Comparison of ENCODE assay signal across 14 cellular contexts in genomic region chr15:35667908-35668307, GRCh38.
"Had no signal": no experiment of that assay in that cellular context is flagged by ENCODE, and none has a peak within 500 bp of the region (broad histone marks: within the 10 kb centered on the region; RNA-seq: fewer than 3 reads in every experiment).

No MANE protein-coding gene starts in this region.

- ATAC-seq: activated T-cell treated with anti-CD3 and anti-CD28 coated beads, Interleukin-2, amount 50 U/mL, for 72 hours; stimulated activated naive B cell treated with anti-CD40 and anti-IgM and Interleukin-4, amounts not matched to agents 10 μg/mL and 1 μg/mL and 100 μg/mL, for 72 hours had no signal

- H3K36me3 ChIP-seq: breast epithelium, spleen had no signal

- H3K27ac Mint-ChIP-seq: activated CD4-positive, alpha-beta memory T cell treated with anti-CD3 and anti-CD28 coated beads for 36 hours; activated T-cell treated with anti-CD3 and anti-CD28 coated beads, Interleukin-2, amount 50 U/mL, for 72 hours; naive B cell; stimulated activated naive B cell treated with anti-CD40 and anti-IgM and Interleukin-4, amounts not matched to agents 10 μg/mL and 1 μg/mL and 100 μg/mL, for 72 hours had no signal

- H3K9me3 Mint-ChIP-seq: activated CD4-positive, alpha-beta memory T cell treated with anti-CD3 and anti-CD28 coated beads for 36 hours; stimulated activated naive B cell treated with anti-CD40 and anti-IgM and Interleukin-4, amounts not matched to agents 10 μg/mL and 1 μg/mL and 100 μg/mL, for 72 hours had no signal

- H3K27me3 ChIP-seq: breast epithelium, dorsolateral prefrontal cortex, spleen had no signal

- DNase-seq: activated CD4-positive, alpha-beta memory T cell treated with anti-CD3 and anti-CD28 coated beads for 36 hours; activated naive CD4-positive, alpha-beta T cell; activated T-cell treated with anti-CD3 and anti-CD28 coated beads, Interleukin-2, amount 50 U/mL, for 72 hours; aorta; dorsolateral prefrontal cortex; foreskin melanocyte; kidney; naive B cell; spleen; stimulated activated CD4-positive, alpha-beta T cell treated with anti-CD3 and anti-CD28 coated beads, Interleukin-1b, Interleukin-23, amount 100 ng/mL, for 48 hours; stimulated activated naive B cell treated with anti-CD40 and anti-IgM and Interleukin-4, amounts not matched to agents 10 μg/mL and 1 μg/mL and 100 μg/mL, for 72 hours; substantia nigra; trophoblast cell had no signal

- H3K27ac ChIP-seq: dorsolateral prefrontal cortex had no signal

- H3K36me3 Mint-ChIP-seq: activated CD4-positive, alpha-beta memory T cell treated with anti-CD3 and anti-CD28 coated beads for 36 hours; naive B cell; stimulated activated naive B cell treated with anti-CD40 and anti-IgM and Interleukin-4, amounts not matched to agents 10 μg/mL and 1 μg/mL and 100 μg/mL, for 72 hours had no signal

- H3K4me3 Mint-ChIP-seq: activated CD4-positive, alpha-beta memory T cell treated with anti-CD3 and anti-CD28 coated beads for 36 hours; activated T-cell treated with anti-CD3 and anti-CD28 coated beads, Interleukin-2, amount 50 U/mL, for 72 hours; naive B cell; stimulated activated naive B cell treated with anti-CD40 and anti-IgM and Interleukin-4, amounts not matched to agents 10 μg/mL and 1 μg/mL and 100 μg/mL, for 72 hours had no signal

- H3K4me1 ChIP-seq: breast epithelium had no signal

- H3K9me3 ChIP-seq: breast epithelium, spleen had no signal
